In the genomic region with DNA sequence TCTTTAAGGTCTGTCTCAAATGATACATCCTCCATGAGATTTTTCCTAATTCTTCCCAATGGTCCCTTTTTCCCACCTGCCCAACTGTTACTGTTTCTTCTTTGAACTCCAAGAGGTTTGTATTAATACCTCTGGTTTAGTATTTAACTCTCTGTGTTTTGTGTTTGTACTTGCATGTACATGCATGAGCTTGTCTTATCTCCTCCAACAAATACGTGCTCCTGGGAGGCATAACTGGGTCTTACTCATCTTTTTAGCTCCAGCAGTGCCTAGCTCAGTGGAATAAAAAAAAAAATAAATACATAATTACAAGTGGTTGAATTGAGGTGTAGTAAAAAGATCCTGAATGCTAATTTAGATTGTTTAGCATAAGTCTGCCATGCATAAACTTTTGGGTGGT, we compare ENCODE assay signal across 19 cellular contexts. TPM values are rescaled to one million over a fixed set of nuclear protein-coding genes. Genes with fewer than 3 reads are reported as not detected.
DNase-seq lines count a peak whose midpoint lies in the region; ATAC-seq, FAIRE-seq and TF ChIP-seq lines count a peak whose summit lies in the region.
"Had no signal": no experiment of that assay in that cellular context is flagged by ENCODE, and none has a peak within 500 bp of the region (broad histone marks: within the 10 kb centered on the region; RNA-seq: fewer than 3 reads in every experiment).

No MANE protein-coding gene starts in this region.

- H3K27me3 ChIP-seq in HCT116 (ENCODE audit: insufficient read depth, low read length) (no peaks in the 10 kb centered on the region), astrocyte (ENCODE audit: insufficient read depth, low read length) (no peaks in the 10 kb centered on the region), muscle layer of colon (ENCODE audit: control insufficient read depth in 1 of 2, insufficient read depth in 2 of 2, low read length in 2 of 2) (no peaks in the 10 kb centered on the region), PC-9 (ENCODE audit: insufficient read depth, low read depth) (no peaks in the 10 kb centered on the region)
- H3K27me3 ChIP-seq: BLaER1 treated with 17β-estradiol and CSF1 and Interleukin-3, amounts not matched to agents 10 nM and 100 nM had no signal

- BruUV-seq in HCT116 (replicated peaks; lab: Mats Ljungman, UMichigan) (no TSS peak), PC-9 (replicated peaks; lab: Mats Ljungman, UMichigan) (no TSS peak)

- H3K4me1 Mint-ChIP-seq in astrocyte (ENCODE audit: low read depth, unreplicated experiment): peaks cover 4% of the 10 kb centered on the region

- POLR2A ChIA-PET in HCT116 (lab: Charles Lee): no interaction called here
- POLR2A ChIA-PET in PC-9 (lab: Charles Lee; ENCODE audit: unreplicated experiment): no interaction called here

- H3K9me3 Mint-ChIP-seq in astrocyte (ENCODE audit: unreplicated experiment): no peaks in the 10 kb centered on the region
- H3K9me3 Mint-ChIP-seq: HFFc6 had no signal

- H3K27ac ChIP-seq in HCT116 (ENCODE audit: low read depth, low read length) (no peak overlapping the region), astrocyte (ENCODE audit: low read depth, low read length) (no peak overlapping the region), muscle layer of colon (ENCODE audit: low read depth, low read length) (peak overlapping the region; percentile 7), PC-9 (no peak overlapping the region)
- H3K27ac ChIP-seq: BLaER1 treated with 17β-estradiol and CSF1 and Interleukin-3, amounts not matched to agents 10 nM and 100 nM had no signal

- H3K4me2 ChIP-seq in HCT116 (ENCODE audit: low read length) (no peak overlapping the region), astrocyte (ENCODE audit: low read length) (no peak overlapping the region), PC-9 (no peak overlapping the region)

- TF ChIP-seq RAD21 in HCT116 (IDR thresholded peaks at IDR 0.05; ENCODE audit: low read depth): no peak

- no peaks in the 10 kb centered on the region for H3K36me3 ChIP-seq in HCT116 (ENCODE audit: control insufficient read depth in 1 of 2, insufficient read depth in 2 of 2, low read length in 2 of 2)
- H3K36me3 ChIP-seq in astrocyte (ENCODE audit: insufficient read depth, low read length): no peaks in the 10 kb centered on the region
- no peaks in the 10 kb centered on the region for H3K36me3 ChIP-seq in muscle layer of colon (ENCODE audit: insufficient read depth, low read length)
- H3K36me3 ChIP-seq in PC-9 (ENCODE audit: low read depth): no peaks in the 10 kb centered on the region

- H3K9me3 ChIP-seq in HCT116 (ENCODE audit: control insufficient read depth in 1 of 2, insufficient read depth in 1 of 2, low read depth in 1 of 2, low read length in 2 of 2): no peaks in the 10 kb centered on the region
- no peaks in the 10 kb centered on the region for H3K9me3 ChIP-seq in astrocyte (ENCODE audit: insufficient read depth, low read depth, low read length)
- H3K9me3 ChIP-seq in muscle layer of colon (ENCODE audit: low read length): no peaks in the 10 kb centered on the region
- no peaks in the 10 kb centered on the region for H3K9me3 ChIP-seq in PC-9 (ENCODE audit: insufficient read depth, low read depth)
- H3K9me3 ChIP-seq: BLaER1 treated with 17β-estradiol and CSF1 and Interleukin-3, amounts not matched to agents 10 nM and 100 nM had no signal

- CTCF ChIA-PET in HCT116 (lab: Charles Lee): interaction anchor here (1.5 to 3.1 kb wide), 2 partner anchors 38 to 89 kb away, joined by 3 to 8 read pairs; no protein-coding TSS in a partner anchor
- CTCF ChIA-PET in PC-9 (lab: Charles Lee): no interaction called here

- DNase-seq in NCI-H1105 treated with DMSO at 0.1 percent for 48 hours (lab: John Stamatoyannopoulos, UW): peak; percentile 11
- no peak for DNase-seq in NCI-H1105 (lab: John Stamatoyannopoulos, UW)
- DNase-seq in HCT116 (ENCODE audit: low read depth, low spot score): no peak
- DNase-seq in astrocyte (ENCODE audit: low read depth): no peak
- DNase-seq in PC-9: no peak
- no peak for DNase-seq in SW 1271 (lab: John Stamatoyannopoulos, UW)
- no peak for DNase-seq in NCI-H526 treated with DMSO at 0.1 percent for 48 hours (lab: John Stamatoyannopoulos, UW)
- DNase-seq: activated CD4-positive, CD25-positive, alpha-beta regulatory T cell treated with anti-CD3 and anti-CD28 coated beads, Interleukin-2, amount 50 U/mL, for 72 hours; activated T-cell treated with anti-CD3 and anti-CD28 coated beads, Interleukin-2, amount 50 U/mL, for 1 hour; amygdala; HFFc6; RPMI8226; stimulated activated CD4-positive, alpha-beta T cell treated with anti-CD3 and anti-CD28 coated beads, Interleukin-12 subunit alpha, Interleukin-12 subunit beta, amount 100 ng/mL, for 4 hours; stimulated activated naive CD8-positive, alpha-beta T cell treated with anti-CD3 and anti-CD28 coated beads, Interleukin-15, Interleukin-2, amounts not matched to agents 100 U/mL and 50 U/mL, for 24 hours; trophoblast cell had no signal

- no peak for FAIRE-seq in astrocyte (lab: Jason Lieb, UNC)
- FAIRE-seq: endothelial cell of umbilical vein had no signal

- peak overlapping the region; percentile 17 for H3K4me3 Mint-ChIP-seq in astrocyte (ENCODE audit: unreplicated experiment)

- H3K4me3 ChIP-seq in HCT116 (replicated peaks in 1 of 2; ENCODE audit: low read depth in 1 of 2, low read length in 2 of 2) (no peak overlapping the region), astrocyte (ENCODE audit: insufficient read depth, low read depth, low read length) (no peak overlapping the region), muscle layer of colon (ENCODE audit: low read depth in 1 of 2, low read length in 2 of 2) (no peak overlapping the region), PC-9 (no peak overlapping the region)
- H3K4me3 ChIP-seq: BLaER1 treated with 17β-estradiol and CSF1 and Interleukin-3, amounts not matched to agents 10 nM and 100 nM had no signal

- intact Hi-C loops in HCT116 (cut with micrococcal nuclease): no loop called here
- intact Hi-C loops in PC-9 (cut with micrococcal nuclease; ENCODE audit: unreplicated experiment): no loop called here

- H4K20me1 ChIP-seq in HCT116 (ENCODE audit: insufficient read depth) (no peaks in the 10 kb centered on the region), astrocyte (ENCODE audit: insufficient read depth, low read length) (no peaks in the 10 kb centered on the region), PC-9 (ENCODE audit: insufficient read depth) (no peaks in the 10 kb centered on the region)

- H3K4me1 ChIP-seq in HCT116 (ENCODE audit: control insufficient read depth in 1 of 2, insufficient read depth in 2 of 2, low read length in 2 of 2) (peaks cover 12 to 19% of the 10 kb centered on the region in 2 experiments), astrocyte (ENCODE audit: insufficient read depth, low read length) (peaks cover 5% of the 10 kb centered on the region), muscle layer of colon (ENCODE audit: insufficient read depth, low read length) (peaks cover 17% of the 10 kb centered on the region), PC-9 (replicated peaks; ENCODE audit: insufficient read depth) (peaks cover 16% of the 10 kb centered on the region)

- H3K36me3 Mint-ChIP-seq in astrocyte (ENCODE audit: low read depth, unreplicated experiment): no peaks in the 10 kb centered on the region

- H3F3A ChIP-seq in PC-9 (ENCODE audit: insufficient read depth, low read depth): no peaks in the 10 kb centered on the region; the same call in 1 of the 2 replicates

- H2AFZ ChIP-seq in HCT116 (ENCODE audit: low read depth, low read length, poor library complexity, severe bottlenecking) (peak overlapping the region; percentile 67), astrocyte (ENCODE audit: low read depth, low read length) (no peak overlapping the region), PC-9 (no peak overlapping the region)

- peaks cover 12% of the 10 kb centered on the region for H3K27me3 Mint-ChIP-seq in astrocyte (ENCODE audit: low read depth, unreplicated experiment)

- TF ChIP-seq CTCF in HCT116 (IDR thresholded peaks at IDR 0.05 in 2 of 3, conservative IDR thresholded peaks at IDR 0.05 in 1 of 3; ENCODE audit: borderline replicate concordance in 1 of 3, insufficient read depth in 1 of 3, low read depth in 2 of 3, low read length in 2 of 3): no peak
- TF ChIP-seq CTCF in astrocyte (IDR thresholded peaks at IDR 0.05; ENCODE audit: insufficient read depth, low read depth, low read length): no peak
- TF ChIP-seq CTCF in PC-9 (conservative IDR thresholded peaks at IDR 0.05): no peak

- H3K9me2 ChIP-seq in HCT116 (ENCODE audit: insufficient read depth) (no peaks in the 10 kb centered on the region), PC-9 (ENCODE audit: insufficient read depth) (no peaks in the 10 kb centered on the region)

- no peak for TF ChIP-seq POLR2A in HCT116 (IDR thresholded peaks at IDR 0.05; ENCODE audit: borderline replicate concordance, extremely low read depth, insufficient read depth, insufficient read length)

- H3K9ac ChIP-seq in HCT116 (ENCODE audit: low read length) (no peak overlapping the region), astrocyte (ENCODE audit: low read length) (no peak overlapping the region), muscle layer of colon (ENCODE audit: low read length) (no peak overlapping the region)

- RAD21 ChIA-PET in HCT116 (lab: Charles Lee; ENCODE audit: low non-redundant PET in 1 of 2, low total read pairs in 2 of 2, uncharacterized antibody in 2 of 2, unreplicated experiment in 2 of 2): no interaction called here

- H3K79me2 ChIP-seq in HCT116 (ENCODE audit: insufficient read depth, low read length) (no peaks in the 10 kb centered on the region; the same call in 1 of the 2 replicates), astrocyte (ENCODE audit: insufficient read depth, low read length) (no peaks in the 10 kb centered on the region), PC-9 (ENCODE audit: low read depth) (peaks cover 4% of the 10 kb centered on the region; the same call in 1 of the 2 replicates)

- ATAC-seq in HCT116: no peak
- ATAC-seq: stimulated activated naive CD8-positive, alpha-beta T cell treated with anti-CD3 and anti-CD28 coated beads, Interleukin-15, Interleukin-2, amounts not matched to agents 100 U/mL and 50 U/mL, for 24 hours had no signal

- H3K27ac Mint-ChIP-seq in astrocyte (ENCODE audit: unreplicated experiment): no peak overlapping the region
- H3K27ac Mint-ChIP-seq: HFFc6 had no signal

TF ChIP-seq in HCT116, 20 proteins besides CTCF, POLR2A, EP300 and RAD21 (continues in another document):
- TF ChIP-seq EZH2phosphoT487 (IDR thresholded peaks at IDR 0.05; ENCODE audit: borderline replicate concordance) (no peak), SP1 (IDR thresholded peaks at IDR 0.05; ENCODE audit: low read depth) (no peak), ZFX (IDR thresholded peaks at IDR 0.05) (no peak), POLR2AphosphoS5 (IDR thresholded peaks at IDR 0.05; ENCODE audit: low read depth, low read length) (no peak)

RNA-seq across cellular contexts. Expression of a gene that starts 1.6 kb away (rescaled TPM):
- total RNA-seq in HCT116 (2021; ENCODE audit: unreplicated experiment) (10.8 TPM), astrocyte (3.4 and 4.9 TPM in 2 replicates), PC-9 (2021) (9.7 and 11.1 TPM in 2 replicates)
- polyA plus RNA-seq in HCT116 (2012): 3.7 and 4.3 TPM in 2 replicates

RNA-seq across cellular contexts. Expression of a gene that starts 12.3 kb away (rescaled TPM):
- total RNA-seq in HCT116 (2021; ENCODE audit: unreplicated experiment) (5.7 TPM), astrocyte (7.1 and 8.4 TPM in 2 replicates), PC-9 (2021) (2.7 and 4.2 TPM in 2 replicates)
- polyA plus RNA-seq in HCT116 (2012): 0.91 and 1.4 TPM in 2 replicates

RNA-seq across cellular contexts. Expression of a gene that starts 57.8 kb away (rescaled TPM):
- total RNA-seq in HCT116 (2021; ENCODE audit: unreplicated experiment) (not detected), astrocyte (1.8 and 2.7 TPM in 2 replicates), PC-9 (2021) (not detected in 2 replicates)
- not detected in 2 replicates for polyA plus RNA-seq in HCT116 (2012)
- total RNA-seq: endothelial cell of umbilical vein; HFFc6; T-helper 1 cell treated with Interleukin-12 subunit alpha and Interleukin-12 subunit beta and Interleukin-4 antibody, amounts not matched to agents 30 ng/mL and 1 ng/mL, for 36 hours had no signal
- polyA plus RNA-seq: endothelial cell of umbilical vein had no signal
